In the genomic region with DNA sequence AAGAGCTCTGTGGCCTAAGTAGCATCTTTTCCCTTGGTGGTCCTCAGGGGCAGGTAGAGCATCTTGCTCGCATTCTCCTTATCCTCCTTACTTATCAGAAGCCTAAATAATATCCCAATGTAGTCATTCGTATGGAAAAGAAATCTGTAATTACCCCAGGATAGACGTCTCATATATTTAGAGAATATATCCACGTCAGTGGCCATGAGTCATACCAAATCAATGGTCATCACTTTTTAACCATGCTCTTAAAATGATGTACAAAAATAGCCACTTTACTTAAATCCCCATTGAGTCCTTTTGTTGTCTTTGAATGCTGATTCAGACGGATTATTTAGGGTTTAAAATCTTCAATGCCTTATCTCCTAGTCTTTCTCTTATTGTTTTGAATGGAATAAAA, we compare ENCODE assay signal across 27 cellular contexts.
"Had no signal": no experiment of that assay in that cellular context is flagged by ENCODE, and none has a peak within 500 bp of the region (broad histone marks: within the 10 kb centered on the region; RNA-seq: fewer than 3 reads in every experiment).

No MANE protein-coding gene starts in this region.

- H3K36me3 Mint-ChIP-seq: natural killer cell treated with Interleukin-12 subunit alpha and Interleukin-12 subunit beta and Interleukin-15 and Interleukin-18, amount 100 ng/mL, for 72 hours; neural progenitor cell; stimulated activated naive B cell treated with anti-CD40 and anti-IgM and Interleukin-4, amounts not matched to agents 10 μg/mL and 1 μg/mL and 100 μg/mL, for 72 hours had no signal

- H3K4me3 Mint-ChIP-seq: natural killer cell treated with Interleukin-12 subunit alpha and Interleukin-12 subunit beta and Interleukin-15 and Interleukin-18, amount 100 ng/mL, for 72 hours; neural progenitor cell; stimulated activated naive B cell treated with anti-CD40 and anti-IgM and Interleukin-4, amounts not matched to agents 10 μg/mL and 1 μg/mL and 100 μg/mL, for 72 hours; stimulated activated naive CD8-positive, alpha-beta T cell treated with anti-CD3 and anti-CD28 coated beads, Interleukin-15, amount 100 ng/mL, for 72 hours had no signal

- H3K4me2 ChIP-seq: hepatocyte, neural progenitor cell had no signal

- DNase-seq: effector memory CD4-positive, alpha-beta T cell; foreskin melanocyte; head of caudate nucleus; kidney; left cardiac atrium; left ventricle myocardium inferior; mesenchymal stem cell; midbrain; nucleus accumbens; ovary; right cardiac atrium; spleen; stimulated activated CD4-positive, alpha-beta T cell treated with anti-CD3 and anti-CD28 coated beads, Interleukin-15, amount 100 ng/mL, for 24 hours; stimulated activated CD4-positive, alpha-beta T cell treated with anti-CD3 and anti-CD28 coated beads, Interleukin-1b, Interleukin-23, amount 100 ng/mL, for 48 hours; stimulated activated CD4-positive, alpha-beta T cell treated with anti-CD3 and anti-CD28 coated beads, Interleukin-4, amount 100 ng/mL, for 24 hours; stimulated activated naive B cell treated with anti-CD40 and anti-IgM and Interleukin-4, amounts not matched to agents 10 μg/mL and 1 μg/mL and 100 μg/mL, for 72 hours; stimulated activated naive CD8-positive, alpha-beta T cell treated with anti-CD3 and anti-CD28 coated beads, Interleukin-15, amount 100 ng/mL, for 72 hours; testis; upper lobe of right lung had no signal

- ATAC-seq: esophagus mucosa; left cardiac atrium; natural killer cell treated with Interleukin-12 subunit alpha and Interleukin-12 subunit beta and Interleukin-15 and Interleukin-18, amount 100 ng/mL, for 72 hours; right cardiac atrium; stimulated activated naive B cell treated with anti-CD40 and anti-IgM and Interleukin-4, amounts not matched to agents 10 μg/mL and 1 μg/mL and 100 μg/mL, for 72 hours; stimulated activated naive CD8-positive, alpha-beta T cell treated with anti-CD3 and anti-CD28 coated beads, Interleukin-15, amount 100 ng/mL, for 72 hours; upper lobe of right lung had no signal

- H3K79me2 ChIP-seq: hepatocyte had no signal

- H2AFZ ChIP-seq: hepatocyte, neural progenitor cell had no signal

- H3K9me3 ChIP-seq: left ventricle myocardium inferior, ovary, spleen, testis, tibial nerve, upper lobe of right lung, vagina had no signal

- H3K9ac ChIP-seq: neural progenitor cell had no signal

- H3K9me3 Mint-ChIP-seq: neural progenitor cell had no signal

- H3K4me3 ChIP-seq: hepatocyte, left ventricle myocardium inferior, lung, neural progenitor cell, ovary, spleen, testis, tibial nerve, upper lobe of right lung, vagina had no signal

- H3K36me3 ChIP-seq: left ventricle myocardium inferior, neural progenitor cell, ovary, spleen, tibial nerve, upper lobe of right lung, vagina had no signal

- FAIRE-seq: endometrium, kidney had no signal

- H3K4me1 ChIP-seq: left ventricle myocardium inferior, neural progenitor cell, spleen, testis, tibial nerve, upper lobe of right lung, vagina had no signal

- H3K4me1 Mint-ChIP-seq: neural progenitor cell; stimulated activated naive CD8-positive, alpha-beta T cell treated with anti-CD3 and anti-CD28 coated beads, Interleukin-15, amount 100 ng/mL, for 72 hours had no signal

- H3K27me3 ChIP-seq: hepatocyte, neural progenitor cell, ovary, spleen, testis, tibial nerve, upper lobe of right lung, vagina had no signal

- H3K27ac ChIP-seq: hepatocyte, left ventricle myocardium inferior, neural progenitor cell, ovary, spleen, testis, tibial nerve, upper lobe of right lung, vagina had no signal

- H3K27ac Mint-ChIP-seq: natural killer cell treated with Interleukin-12 subunit alpha and Interleukin-12 subunit beta and Interleukin-15 and Interleukin-18, amount 100 ng/mL, for 72 hours; neural progenitor cell; stimulated activated naive B cell treated with anti-CD40 and anti-IgM and Interleukin-4, amounts not matched to agents 10 μg/mL and 1 μg/mL and 100 μg/mL, for 72 hours; stimulated activated naive CD8-positive, alpha-beta T cell treated with anti-CD3 and anti-CD28 coated beads, Interleukin-15, amount 100 ng/mL, for 72 hours had no signal

- H3K27me3 Mint-ChIP-seq: natural killer cell treated with Interleukin-12 subunit alpha and Interleukin-12 subunit beta and Interleukin-15 and Interleukin-18, amount 100 ng/mL, for 72 hours; stimulated activated naive CD8-positive, alpha-beta T cell treated with anti-CD3 and anti-CD28 coated beads, Interleukin-15, amount 100 ng/mL, for 72 hours had no signal
